10 cellular contexts compared by ENCODE assay signal in genomic region chr16:2082171-2082982, GRCh38. TPM values are rescaled to one million over a fixed set of nuclear protein-coding genes. Genes with fewer than 3 reads are reported as not detected.
A peak's percentile ranks its signal among the peaks of the same experiment; 100 is the strongest.
DNase-seq lines count a peak whose midpoint lies in the region; ATAC-seq and TF ChIP-seq lines count a peak whose summit lies in the region.
"Had no signal": no experiment of that assay in that cellular context is flagged by ENCODE, and none has a peak within 500 bp of the region (broad histone marks: within the 10 kb centered on the region; RNA-seq: fewer than 3 reads in every experiment).

No MANE protein-coding gene starts in this region.

- DNase-seq in NCI-H187 treated with DMSO at 0.1 percent for 48 hours (lab: John Stamatoyannopoulos, UW) (peak; percentile 44), mammary epithelial cell (peak; percentile 82), left colon (peak; percentile 78 to 92), NCI-H524 treated with DMSO at 0.1 percent for 48 hours (lab: John Stamatoyannopoulos, UW) (no peak), head of caudate nucleus (no peak)
- DNase-seq: activated CD4-positive, alpha-beta T cell treated with anti-CD3 and anti-CD28 coated beads, Interleukin-2, amount 10 ng/mL, durations not matched to agents 7 days and 5 days; MV-4-11 had no signal

- peak; percentile 81 for ATAC-seq in left colon
- no peak for ATAC-seq in HG03135 (IDR thresholded peaks at IDR 0.05; ENCODE audit: unreplicated experiment)

- no peaks in the 10 kb centered on the region for H3K79me2 ChIP-seq in mammary epithelial cell (ENCODE audit: insufficient read depth, low read length)

- CTCF ChIA-PET in mammary epithelial cell (lab: Charles Lee; ENCODE audit: low non-redundant PET) = interaction anchor here (0.5 kb wide), 1 partner anchor 60 kb away, joined by 4 read pairs; no protein-coding TSS in a partner anchor

- WGBS in mammary epithelial cell (ENCODE audit: low coverage, missing lambda C conversion rate) = 22% methylated on average over 21 of the region's 32 CpGs

- H3K4me1 ChIP-seq in mammary epithelial cell (ENCODE audit: insufficient read depth, low read length) = peaks cover 22% of the 10 kb centered on the region

- H4K20me1 ChIP-seq in mammary epithelial cell (ENCODE audit: insufficient read depth, low read length) = no peaks in the 10 kb centered on the region

- peak overlapping the region; percentile 37 for H3K4me2 ChIP-seq in mammary epithelial cell (ENCODE audit: insufficient read depth, low read depth, low read length)

- no peak overlapping the region for H3K27ac ChIP-seq in mammary epithelial cell (ENCODE audit: insufficient read depth, low read depth, low read length)
- peak overlapping the region; percentile 36 for H3K27ac ChIP-seq in temporal lobe (ENCODE audit: low read depth, low read length)

- H2AFZ ChIP-seq in mammary epithelial cell (ENCODE audit: low read depth, low read length) = no peak overlapping the region

- no peak overlapping the region for H3K9ac ChIP-seq in mammary epithelial cell (ENCODE audit: insufficient read depth, low read length)

- H3K36me3 ChIP-seq in mammary epithelial cell (ENCODE audit: insufficient read depth, low read length) = no peaks in the 10 kb centered on the region

- H3K9me3 ChIP-seq in mammary epithelial cell (replicated peaks; ENCODE audit: insufficient read depth, low read length) = no peaks in the 10 kb centered on the region

- no peak overlapping the region for H3K4me3 ChIP-seq in mammary epithelial cell (replicated peaks in 1 of 3; ENCODE audit: insufficient read depth in 1 of 3, low read depth in 2 of 3, low read length in 3 of 3)
- H3K4me3 ChIP-seq: skin epidermis had no signal

- intact Hi-C loops in mammary epithelial cell (cut with micrococcal nuclease) = loop anchor here (1.0 to 2.0 kb wide), 2 partner anchors 59 to 74 kb away; partner anchors contain the start of gene ZNF598
- intact Hi-C loops in left colon (cut with DNase I, micrococcal nuclease) = no loop called here
- intact Hi-C loops in head of caudate nucleus (cut with DNase I) = no loop called here

- no TSS peak for BruUV-seq in mammary epithelial cell (replicated peaks; lab: Mats Ljungman, UMichigan)

- dilution Hi-C loops in mammary epithelial cell (cut with HindIII; ENCODE audit: low sequenced_read_pairs) = no loop called here

- peak; percentile 4 to 40 for TF ChIP-seq CTCF in mammary epithelial cell (conservative IDR thresholded peaks at IDR 0.05 in 1 of 2, IDR thresholded peaks at IDR 0.05 in 1 of 2; ENCODE audit: extremely low read depth in 1 of 2, insufficient read depth in 1 of 2, low read depth in 1 of 2, low read length in 2 of 2)

- in situ Hi-C loops in mammary epithelial cell (cut with MboI; ENCODE audit: low sequenced_read_pairs in 2 of 2) = no loop called here

- H3K27me3 ChIP-seq in mammary epithelial cell (ENCODE audit: insufficient read depth, low read length) = no peaks in the 10 kb centered on the region

RNA-seq across cellular contexts. Expression of gene TSC2, which starts 34.6 kb away (rescaled TPM):
- 10 to 100 TPM; 56.2 to 92.0 TPM for total RNA-seq in mammary epithelial cell
- 33.9 TPM for polyA plus RNA-seq in mammary epithelial cell
- polyA minus RNA-seq in mammary epithelial cell = 155 TPM
- 100 to 1,000 TPM; 115 to 118 TPM for total RNA-seq in left colon
- 51.1 TPM for total RNA-seq in temporal lobe

RNA-seq across cellular contexts. Expression of gene NTHL1, which starts 34.7 kb away (rescaled TPM):
- total RNA-seq in mammary epithelial cell (10 to 100 TPM; 11.3 to 23.2 TPM), left colon (10 to 100 TPM; 27.3 to 29.5 TPM), temporal lobe (19.4 TPM)
- polyA plus RNA-seq in mammary epithelial cell = 21.3 TPM
- 13.9 TPM for polyA minus RNA-seq in mammary epithelial cell

RNA-seq across cellular contexts. Expression of gene PKD1, which starts 53.3 kb away (rescaled TPM):
- total RNA-seq in mammary epithelial cell (100 to 1,000 TPM; 119 to 133 TPM), left colon (10 to 100 TPM; 75.1 to 76.7 TPM), temporal lobe (77.7 TPM)
- 28.4 TPM for polyA plus RNA-seq in mammary epithelial cell
- 17.7 TPM for polyA minus RNA-seq in mammary epithelial cell

RNA-seq across cellular contexts. Expression of gene NHERF2, which starts 55.7 kb away (rescaled TPM):
- total RNA-seq in mammary epithelial cell (10 to 100 TPM in 1 of 2 donors, 1 to 10 TPM in 1; 8.3 to 19.0 TPM), left colon (10 to 100 TPM; 69.3 to 73.7 TPM), temporal lobe (12.3 TPM)
- 9.5 TPM for polyA plus RNA-seq in mammary epithelial cell
- polyA minus RNA-seq in mammary epithelial cell = 0.62 TPM

Comparison
In these comparisons a context has a peak if more than half of its experiments do, and no peak if none do; other contexts are left out.
1. DNase-seq: peak in NCI-H187 treated with DMSO at 0.1 percent for 48 hours (single experiment), mammary epithelial cell (single experiment) and left colon (2 of 2); none in NCI-H524 treated with DMSO at 0.1 percent for 48 hours (single experiment) and head of caudate nucleus (0 of 42).